Comparison of ENCODE assay signal across 8 cellular contexts in the genomic region with DNA sequence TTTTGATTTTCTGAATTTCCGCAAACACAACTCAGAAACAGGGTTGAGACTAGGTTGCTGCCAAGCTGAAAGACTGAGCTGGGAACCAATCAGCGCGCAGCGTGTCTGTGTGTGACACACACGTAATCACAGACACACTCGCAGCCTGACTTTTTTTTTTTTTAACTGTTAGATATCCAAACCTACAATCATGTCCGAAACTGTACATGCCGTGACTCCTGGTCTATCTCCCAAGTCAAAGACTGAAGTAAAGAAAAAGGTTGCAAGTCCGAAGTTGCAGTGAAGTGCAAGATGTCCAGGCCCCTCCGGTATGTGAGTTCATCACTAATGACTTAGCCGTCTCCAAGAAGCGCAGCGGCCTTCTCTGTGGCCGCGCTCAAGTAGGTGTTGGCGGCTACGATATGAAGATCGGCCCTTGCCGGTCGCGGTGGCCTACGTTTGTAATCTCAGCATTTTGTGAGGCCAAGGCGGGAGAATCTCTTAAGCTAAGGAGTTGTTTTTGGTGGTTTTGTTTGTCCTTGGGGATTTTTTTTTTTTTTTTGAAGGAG.
DNase-seq lines count a peak whose midpoint lies in the region; ATAC-seq and TF ChIP-seq lines count a peak whose summit lies in the region.

No MANE protein-coding gene starts in this region.

- DNase-seq in NCI-H1436 (lab: John Stamatoyannopoulos, UW) (peak; percentile 68), NCI-H1436 treated with DMSO at 0.1 percent for 48 hours (lab: John Stamatoyannopoulos, UW) (no peak), HUDEP-2 (lab: John Stamatoyannopoulos, UW; ENCODE audit: unreplicated experiment in 76 of 76) (peak in 64 of 76 experiments; percentile 61 to 94 (median 85)), SK-N-DZ (ENCODE audit: low spot score) (peak; percentile 86), globus pallidus (ENCODE audit: low spot score) (peak; percentile 95), upper lobe of right lung (peak; percentile 90)

- peaks cover 49% of the 10 kb centered on the region for H3K4me1 Mint-ChIP-seq in activated naive CD8-positive, alpha-beta T cell (ENCODE audit: low read depth)

- H3K27ac ChIP-seq in neutrophil (peak overlapping the region; percentile 84), upper lobe of right lung (peak overlapping the region; percentile 79)

- TF ChIP-seq CTCF in neutrophil (IDR thresholded peaks at IDR 0.05) (no peak), upper lobe of right lung (IDR thresholded peaks at IDR 0.05) (no peak)

- H3K27ac Mint-ChIP-seq in activated naive CD8-positive, alpha-beta T cell = peak overlapping the region; percentile 99

- H3K36me3 Mint-ChIP-seq in activated naive CD8-positive, alpha-beta T cell = no peaks in the 10 kb centered on the region

- H3K9me3 ChIP-seq in neutrophil = peaks cover 6% of the 10 kb centered on the region
- H3K9me3 ChIP-seq in upper lobe of right lung = no peaks in the 10 kb centered on the region

- no peaks in the 10 kb centered on the region for H3K27me3 Mint-ChIP-seq in activated naive CD8-positive, alpha-beta T cell

- peaks cover 31% of the 10 kb centered on the region for H3K36me3 ChIP-seq in neutrophil
- no peaks in the 10 kb centered on the region for H3K36me3 ChIP-seq in upper lobe of right lung

- H3K4me3 ChIP-seq in neutrophil (ENCODE audit: low read depth in 1 of 2, low read length in 1 of 2) (peak overlapping the region; percentile 67 to 75), upper lobe of right lung (peak overlapping the region; percentile 69)

- peak; percentile 81 for ATAC-seq in upper lobe of right lung

- H3K27me3 ChIP-seq in neutrophil = no peaks in the 10 kb centered on the region
- peaks cover 29% of the 10 kb centered on the region for H3K27me3 ChIP-seq in upper lobe of right lung

- no peaks in the 10 kb centered on the region for H3K9me3 Mint-ChIP-seq in activated naive CD8-positive, alpha-beta T cell (ENCODE audit: low read depth)

- intact Hi-C loops in upper lobe of right lung (cut with DNase I) = no loop called here

- H3K4me1 ChIP-seq in neutrophil (ENCODE audit: control insufficient read depth in 1 of 2, insufficient read depth in 1 of 2, low read depth in 1 of 2, low read length in 1 of 2) (peaks cover 65 to 68% of the 10 kb centered on the region in 2 experiments), upper lobe of right lung (no peaks in the 10 kb centered on the region)

- H3K4me3 Mint-ChIP-seq in activated naive CD8-positive, alpha-beta T cell = peak overlapping the region; percentile 95
